14 cellular contexts compared by ENCODE assay signal in genomic region chr6:167881327-167881726, GRCh38. TPM values are rescaled to one million over a fixed set of nuclear protein-coding genes. Genes with fewer than 3 reads are reported as not detected.
DNase-seq lines count a peak whose midpoint lies in the region; ATAC-seq and TF ChIP-seq lines count a peak whose summit lies in the region.
"Had no signal": no experiment of that assay in that cellular context is flagged by ENCODE, and none has a peak within 500 bp of the region (broad histone marks: within the 10 kb centered on the region; RNA-seq: fewer than 3 reads in every experiment).

No MANE protein-coding gene starts in this region.

- TF ChIP-seq CTCF in endothelial cell (IDR thresholded peaks at IDR 0.05; ENCODE audit: unreplicated experiment) (no peak), neural progenitor cell (IDR thresholded peaks at IDR 0.05) (no peak)

- H3K36me3 Mint-ChIP-seq in endothelial cell (ENCODE audit: low read depth, unreplicated experiment), result peaks cover 48% of the 10 kb centered on the region
- peaks cover 54% of the 10 kb centered on the region for H3K36me3 Mint-ChIP-seq in neural progenitor cell

- no peak overlapping the region for H2AFZ ChIP-seq in neural progenitor cell (replicated peaks)
- H2AFZ ChIP-seq: GM23248 had no signal

- H3K9me3 ChIP-seq in BLaER1 treated with 17β-estradiol and CSF1 and Interleukin-3, amounts not matched to agents 10 nM and 100 nM (replicated peaks in 1 of 11), result peaks cover 0 to 12% (median 0%) of the 10 kb centered on the region in 11 experiments; a peak in 5 of 22 replicates
- no peaks in the 10 kb centered on the region for H3K9me3 ChIP-seq in HUES48 (ENCODE audit: control insufficient read depth, insufficient read depth, low read length)
- no peaks in the 10 kb centered on the region for H3K9me3 ChIP-seq in neural progenitor cell (ENCODE audit: low read depth)
- H3K9me3 ChIP-seq: Caco-2 had no signal

- H3K4me3 ChIP-seq in BLaER1 treated with 17β-estradiol and CSF1 and Interleukin-3, amounts not matched to agents 10 nM and 100 nM, result no peak overlapping the region
- H3K4me3 ChIP-seq in HUES48 (ENCODE audit: low read depth, low read length) (no peak overlapping the region), neural progenitor cell (no peak overlapping the region)
- H3K4me3 ChIP-seq: GM23248 had no signal

- H3K4me1 Mint-ChIP-seq in endothelial cell (ENCODE audit: unreplicated experiment), result peaks cover 56% of the 10 kb centered on the region
- peaks cover 9% of the 10 kb centered on the region for H3K4me1 Mint-ChIP-seq in neural progenitor cell
- H3K4me1 Mint-ChIP-seq: CD8-positive, alpha-beta memory T cell had no signal

- H3K9me3 Mint-ChIP-seq in endothelial cell (ENCODE audit: unreplicated experiment) (no peaks in the 10 kb centered on the region), neural progenitor cell (no peaks in the 10 kb centered on the region)
- H3K9me3 Mint-ChIP-seq: CD8-positive, alpha-beta memory T cell had no signal

- H3K27me3 Mint-ChIP-seq in endothelial cell (ENCODE audit: unreplicated experiment) (peaks cover 7% of the 10 kb centered on the region), neural progenitor cell (ENCODE audit: insufficient read depth, low read depth) (no peaks in the 10 kb centered on the region)

- no peak for DNase-seq in endothelial cell (ENCODE audit: low spot score)
- DNase-seq in neural progenitor cell (ENCODE audit: low spot score), result peak; percentile 16
- DNase-seq in NCI-H2171 (lab: John Stamatoyannopoulos, UW), result no peak
- DNase-seq in NAMALWA (ENCODE audit: low spot score), result no peak
- DNase-seq: Caco-2; CD8-positive, alpha-beta memory T cell; DMS 273 treated with DMSO at 0.1 percent for 48 hours; GM23248; H7 had no signal

- H3K27ac ChIP-seq in BLaER1 treated with 17β-estradiol and CSF1 and Interleukin-3, amounts not matched to agents 10 nM and 100 nM, result no peak overlapping the region
- H3K27ac ChIP-seq in HUES48 (ENCODE audit: low read depth, low read length), result peak overlapping the region; percentile 69
- peak overlapping the region; percentile 2 for H3K27ac ChIP-seq in neural progenitor cell
- H3K27ac ChIP-seq: 22Rv1, GM23248 had no signal

- H3K27ac Mint-ChIP-seq in endothelial cell (ENCODE audit: unreplicated experiment) (peak overlapping the region; percentile 2), neural progenitor cell (no peak overlapping the region)

- ATAC-seq in GM19328 (IDR thresholded peaks at IDR 0.05; ENCODE audit: unreplicated experiment), result no peak
- ATAC-seq: HepG2 had no signal

- peaks cover 14 to 29% (median 21%) of the 10 kb centered on the region in 10 experiments for H3K4me1 ChIP-seq in BLaER1 treated with 17β-estradiol and CSF1 and Interleukin-3, amounts not matched to agents 10 nM and 100 nM
- H3K4me1 ChIP-seq in HUES48 (ENCODE audit: control insufficient read depth, insufficient read depth, low read length), result peaks cover 27% of the 10 kb centered on the region
- H3K4me1 ChIP-seq in neural progenitor cell, result no peaks in the 10 kb centered on the region
- H3K4me1 ChIP-seq: Caco-2 had no signal

- H3K27me3 ChIP-seq in BLaER1 treated with 17β-estradiol and CSF1 and Interleukin-3, amounts not matched to agents 10 nM and 100 nM, result no peaks in the 10 kb centered on the region
- H3K27me3 ChIP-seq in HUES48 (ENCODE audit: control insufficient read depth, insufficient read depth, low read length), result no peaks in the 10 kb centered on the region
- no peaks in the 10 kb centered on the region for H3K27me3 ChIP-seq in neural progenitor cell

- H3K9ac ChIP-seq in BLaER1 treated with 17β-estradiol and CSF1 and Interleukin-3, amounts not matched to agents 10 nM and 100 nM, result no peak overlapping the region
- H3K9ac ChIP-seq in HUES48 (ENCODE audit: low read depth, low read length), result no peak overlapping the region
- no peak overlapping the region for H3K9ac ChIP-seq in neural progenitor cell
- H3K9ac ChIP-seq: GM23248 had no signal

- peak overlapping the region in 9 of 11 experiments; percentile 1 to 70 (median 54); a peak in 8 of 22 replicates for H3K4me2 ChIP-seq in BLaER1 treated with 17β-estradiol and CSF1 and Interleukin-3, amounts not matched to agents 10 nM and 100 nM
- no peak overlapping the region for H3K4me2 ChIP-seq in neural progenitor cell

- no peaks in the 10 kb centered on the region for H3F3A ChIP-seq in neural progenitor cell (ENCODE audit: low read depth)

- H3K79me2 ChIP-seq in neural progenitor cell (ENCODE audit: low read depth), result peaks cover 30% of the 10 kb centered on the region

- peaks cover 0 to 9% (median 0%) of the 10 kb centered on the region in 11 experiments; a peak in 1 of 22 replicates for H4K20me1 ChIP-seq in BLaER1 treated with 17β-estradiol and CSF1 and Interleukin-3, amounts not matched to agents 10 nM and 100 nM
- peaks cover 8% of the 10 kb centered on the region for H4K20me1 ChIP-seq in neural progenitor cell (ENCODE audit: low read depth)

- H3K4me3 Mint-ChIP-seq in endothelial cell (ENCODE audit: unreplicated experiment) (peak overlapping the region; percentile 56), neural progenitor cell (no peak overlapping the region)
- H3K4me3 Mint-ChIP-seq: CD8-positive, alpha-beta memory T cell had no signal

- peaks cover 37 to 100% (median 75%) of the 10 kb centered on the region in 11 experiments for H3K36me3 ChIP-seq in BLaER1 treated with 17β-estradiol and CSF1 and Interleukin-3, amounts not matched to agents 10 nM and 100 nM
- peaks cover 89% of the 10 kb centered on the region for H3K36me3 ChIP-seq in HUES48 (ENCODE audit: control insufficient read depth, insufficient read depth, low read length)
- peaks cover 25% of the 10 kb centered on the region for H3K36me3 ChIP-seq in neural progenitor cell

RNA-seq across cellular contexts. Expression of gene AFDN, which starts 54.6 kb away (rescaled TPM):
- total RNA-seq in endothelial cell (ENCODE audit: unreplicated experiment), result 306 TPM
- 261 and 357 TPM in 2 replicates for total RNA-seq in neural progenitor cell (ENCODE audit: low replicate concordance)

Comparison
In these comparisons a context has a peak if more than half of its experiments do, and no peak if none do; other contexts are left out.
1. H3K27ac ChIP-seq: peak in HUES48 (single experiment) and neural progenitor cell (single experiment); none in BLaER1 treated with 17β-estradiol and CSF1 and Interleukin-3, amounts not matched to agents 10 nM and 100 nM (0 of 11).